In the genomic region with DNA sequence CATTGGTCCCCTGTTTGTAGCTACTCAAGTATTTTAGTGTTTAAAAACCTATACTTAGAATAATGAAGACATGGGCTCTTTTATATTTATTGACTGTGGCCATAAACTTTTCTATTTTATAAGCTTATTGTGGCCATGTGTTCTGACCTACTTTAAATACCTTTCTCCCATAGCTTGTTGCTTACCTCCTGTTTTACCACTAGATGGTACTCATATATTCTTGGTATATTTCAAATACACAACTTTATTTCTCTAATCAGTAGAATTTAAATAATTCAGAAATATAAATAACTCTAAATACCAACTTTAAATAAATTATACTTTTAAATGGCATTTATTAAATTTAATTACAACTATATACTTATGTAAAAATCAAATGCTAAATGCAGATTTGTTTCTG, we compare ENCODE assay signal across 17 cellular contexts.
DNase-seq lines count a peak whose midpoint lies in the region; ATAC-seq, FAIRE-seq and TF ChIP-seq lines count a peak whose summit lies in the region.
"Had no signal": no experiment of that assay in that cellular context is flagged by ENCODE, and none has a peak within 500 bp of the region (broad histone marks: within the 10 kb centered on the region; RNA-seq: fewer than 3 reads in every experiment).

No MANE protein-coding gene starts in this region.

- TF ChIP-seq CTCF in brain (conservative IDR thresholded peaks at IDR 0.05) (peak; percentile 24 to 62), pancreas (IDR thresholded peaks at IDR 0.05) (no peak)

- intact Hi-C loops in pancreas (cut with DNase I), result no loop called here

- ATAC-seq in pancreas, result no peak
- ATAC-seq: naive thymus-derived CD4-positive, alpha-beta T cell had no signal

- no peak overlapping the region for H3K4me3 ChIP-seq in pancreas

- no peaks in the 10 kb centered on the region for H3K4me1 ChIP-seq in pancreas

- no peaks in the 10 kb centered on the region for H3K36me3 Mint-ChIP-seq in brain
- no peaks in the 10 kb centered on the region for H3K36me3 Mint-ChIP-seq in T-helper 2 cell treated with Interferon-gamma antibody and Interleukin-4, amounts not matched to agents 5 μg/mL and 100 μg/mL, for 36 hours (ENCODE audit: low read depth)
- H3K36me3 Mint-ChIP-seq: naive thymus-derived CD4-positive, alpha-beta T cell had no signal

- peaks cover 0 to 17% (median 7%) of the 10 kb centered on the region in 5 experiments for H3K9me3 Mint-ChIP-seq in brain
- H3K9me3 Mint-ChIP-seq in T-helper 2 cell treated with Interferon-gamma antibody and Interleukin-4, amounts not matched to agents 5 μg/mL and 100 μg/mL, for 36 hours, result peaks cover 31% of the 10 kb centered on the region

- H3K36me3 ChIP-seq in pancreas, result no peaks in the 10 kb centered on the region

- no peak overlapping the region for H3K4me3 Mint-ChIP-seq in brain
- H3K4me3 Mint-ChIP-seq in T-helper 2 cell treated with Interferon-gamma antibody and Interleukin-4, amounts not matched to agents 5 μg/mL and 100 μg/mL, for 36 hours, result no peak overlapping the region
- H3K4me3 Mint-ChIP-seq: activated CD4-positive, alpha-beta T cell treated with anti-CD3 and anti-CD28 coated beads, Interleukin-2, amount 10 ng/mL, durations not matched to agents 24 days and 14 days; naive thymus-derived CD4-positive, alpha-beta T cell; stimulated activated naive CD8-positive, alpha-beta T cell treated with anti-CD3 and anti-CD28 coated beads, Interleukin-15, Interleukin-2, amounts not matched to agents 100 ng/mL and 50 ng/mL, for 24 hours had no signal

- DNase-seq in NCI-H2171 treated with DMSO at 0.1 percent for 48 hours (lab: John Stamatoyannopoulos, UW) (peak; percentile 4), NCI-H2171 (lab: John Stamatoyannopoulos, UW) (no peak), NCI-H460 (ENCODE audit: extremely low read depth, low read depth) (peak; percentile 5), pancreas (no peak), glomerular visceral epithelial cell (ENCODE audit: extremely low spot score) (no peak)
- no peak for DNase-seq in stimulated activated CD8-positive, alpha-beta memory T cell treated with anti-CD3 and anti-CD28 coated beads, Interleukin-4, amount 100 ng/mL, for 48 hours
- no peak for DNase-seq in T-helper 2 cell treated with Interferon-gamma antibody and Interleukin-4, amounts not matched to agents 5 μg/mL and 100 μg/mL, for 36 hours (ENCODE audit: low spot score)
- DNase-seq: activated CD4-positive, alpha-beta T cell treated with anti-CD3 and anti-CD28 coated beads, Interleukin-2, amount 10 ng/mL, durations not matched to agents 24 days and 14 days; anterior cingulate cortex; EL; Karpas-422; naive thymus-derived CD4-positive, alpha-beta T cell; NCI-H748 treated with DMSO at 0.1 percent for 48 hours had no signal

- no peak overlapping the region for H3K27ac ChIP-seq in pancreas

- no peaks in the 10 kb centered on the region for H3K27me3 ChIP-seq in pancreas

- H3K27me3 Mint-ChIP-seq in brain, result no peaks in the 10 kb centered on the region
- no peaks in the 10 kb centered on the region for H3K27me3 Mint-ChIP-seq in T-helper 2 cell treated with Interferon-gamma antibody and Interleukin-4, amounts not matched to agents 5 μg/mL and 100 μg/mL, for 36 hours (ENCODE audit: low read depth)
- H3K27me3 Mint-ChIP-seq: activated CD4-positive, alpha-beta T cell treated with anti-CD3 and anti-CD28 coated beads, Interleukin-2, amount 10 ng/mL, durations not matched to agents 24 days and 14 days; naive thymus-derived CD4-positive, alpha-beta T cell; stimulated activated naive CD8-positive, alpha-beta T cell treated with anti-CD3 and anti-CD28 coated beads, Interleukin-15, Interleukin-2, amounts not matched to agents 100 ng/mL and 50 ng/mL, for 24 hours had no signal

- peak; percentile 26 for FAIRE-seq in pancreas (lab: Jason Lieb, UNC)
- FAIRE-seq: endometrium, H1 had no signal

- no peaks in the 10 kb centered on the region for H3K9me3 ChIP-seq in pancreas

- H3K4me1 Mint-ChIP-seq in brain, result no peaks in the 10 kb centered on the region
- no peaks in the 10 kb centered on the region for H3K4me1 Mint-ChIP-seq in T-helper 2 cell treated with Interferon-gamma antibody and Interleukin-4, amounts not matched to agents 5 μg/mL and 100 μg/mL, for 36 hours (ENCODE audit: low read depth)
- H3K4me1 Mint-ChIP-seq: activated CD4-positive, alpha-beta T cell treated with anti-CD3 and anti-CD28 coated beads, Interleukin-2, amount 10 ng/mL, durations not matched to agents 24 days and 14 days; naive thymus-derived CD4-positive, alpha-beta T cell had no signal

- no peak overlapping the region for H3K27ac Mint-ChIP-seq in brain
- H3K27ac Mint-ChIP-seq in T-helper 2 cell treated with Interferon-gamma antibody and Interleukin-4, amounts not matched to agents 5 μg/mL and 100 μg/mL, for 36 hours, result no peak overlapping the region
- H3K27ac Mint-ChIP-seq: activated CD4-positive, alpha-beta T cell treated with anti-CD3 and anti-CD28 coated beads, Interleukin-2, amount 10 ng/mL, durations not matched to agents 24 days and 14 days; naive thymus-derived CD4-positive, alpha-beta T cell; stimulated activated naive CD8-positive, alpha-beta T cell treated with anti-CD3 and anti-CD28 coated beads, Interleukin-15, Interleukin-2, amounts not matched to agents 100 ng/mL and 50 ng/mL, for 24 hours had no signal

Comparison
In these comparisons a context has a peak if more than half of its experiments do, and no peak if none do; other contexts are left out.
1. DNase-seq: peak in NCI-H2171 treated with DMSO at 0.1 percent for 48 hours (single experiment) and NCI-H460 (single experiment); none in NCI-H2171 (single experiment), pancreas (0 of 6), stimulated activated CD8-positive, alpha-beta memory T cell treated with anti-CD3 and anti-CD28 coated beads, Interleukin-4, amount 100 ng/mL, for 48 hours (single experiment), glomerular visceral epithelial cell (single experiment) and T-helper 2 cell treated with Interferon-gamma antibody and Interleukin-4, amounts not matched to agents 5 μg/mL and 100 μg/mL, for 36 hours (single experiment).
2. CTCF ChIP-seq: peak in brain (2 of 2); none in pancreas (0 of 4).